In the genomic region with DNA sequence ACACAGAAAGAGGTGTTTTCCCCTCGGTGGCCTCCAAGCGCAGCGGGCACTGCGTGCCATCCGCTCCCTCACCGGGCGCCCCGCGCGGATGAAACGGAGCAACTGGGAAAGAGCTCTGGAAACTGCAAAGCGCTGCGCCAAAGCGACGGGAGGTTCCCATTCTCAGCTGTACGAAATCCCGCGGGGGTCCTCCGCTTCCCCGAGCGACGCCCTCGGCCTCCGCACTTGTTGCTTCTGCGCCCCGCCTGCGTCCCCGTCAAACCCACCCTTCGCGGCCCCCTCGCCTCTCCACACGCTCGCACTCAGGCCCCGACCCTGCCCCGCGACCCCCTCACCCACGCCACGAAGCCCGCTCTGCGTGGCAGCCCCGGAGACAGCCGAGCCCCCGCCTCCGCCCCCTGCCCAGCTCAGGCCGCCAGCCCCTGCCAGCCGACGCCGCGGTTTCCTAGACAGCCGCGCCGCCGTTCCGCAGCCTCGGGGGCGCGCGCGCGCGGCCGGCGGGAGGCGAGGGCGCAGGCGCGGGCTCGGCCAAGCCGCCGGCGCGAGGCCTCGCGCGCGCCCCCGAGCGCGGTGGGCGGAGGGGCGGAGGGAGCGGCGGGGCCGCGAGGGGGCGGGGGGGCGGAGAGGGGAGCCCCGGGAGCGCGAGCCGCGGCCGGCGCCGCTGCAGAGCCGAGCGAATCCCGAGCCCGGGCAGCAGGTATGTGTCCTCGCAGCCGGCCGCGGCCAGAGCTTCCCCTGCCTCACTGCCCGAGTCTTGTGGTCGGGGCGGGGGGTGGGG, we compare ENCODE assay signal across 8 cellular contexts. TPM values are rescaled to one million over a fixed set of nuclear protein-coding genes. Genes with fewer than 3 reads are reported as not detected.
DNase-seq lines count a peak whose midpoint lies in the region; ATAC-seq and TF ChIP-seq lines count a peak whose summit lies in the region.

A gene with protein sequence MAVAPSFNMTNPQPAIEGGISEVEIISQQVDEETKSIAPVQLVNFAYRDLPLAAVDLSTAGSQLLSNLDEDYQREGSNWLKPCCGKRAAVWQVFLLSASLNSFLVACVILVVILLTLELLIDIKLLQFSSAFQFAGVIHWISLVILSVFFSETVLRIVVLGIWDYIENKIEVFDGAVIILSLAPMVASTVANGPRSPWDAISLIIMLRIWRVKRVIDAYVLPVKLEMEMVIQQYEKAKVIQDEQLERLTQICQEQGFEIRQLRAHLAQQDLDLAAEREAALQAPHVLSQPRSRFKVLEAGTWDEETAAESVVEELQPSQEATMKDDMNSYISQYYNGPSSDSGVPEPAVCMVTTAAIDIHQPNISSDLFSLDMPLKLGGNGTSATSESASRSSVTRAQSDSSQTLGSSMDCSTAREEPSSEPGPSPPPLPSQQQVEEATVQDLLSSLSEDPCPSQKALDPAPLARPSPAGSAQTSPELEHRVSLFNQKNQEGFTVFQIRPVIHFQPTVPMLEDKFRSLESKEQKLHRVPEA (plus strand): TSS at position 666 of the 778 bp plus-strand sequence. CDS start 74,279 bp downstream, outside the sequence.

- H3K27me3 ChIP-seq in liver (ENCODE audit: control insufficient read depth in 4 of 4, insufficient read depth in 4 of 4, low read length in 3 of 4): peaks cover 0 to 12% (median 0%) of the 10 kb centered on the region in 4 donors

- H3K4me1 Mint-ChIP-seq in dendritic cell treated with granulocyte-macrophage colony-stimulating factor and Interleukin-4, amounts not matched to agents 40 ng/mL and 50 ng/mL, for 4 days (ENCODE audit: low read depth): peaks cover 24% of the 10 kb centered on the region
- H3K4me1 Mint-ChIP-seq in stimulated activated memory B cell treated with anti-CD40 and anti-IgM and Interleukin-4, amounts not matched to agents 10 μg/mL and 1 μg/mL and 100 μg/mL, for 72 hours: peaks cover 49% of the 10 kb centered on the region

- no peaks in the 10 kb centered on the region for H3K36me3 ChIP-seq in liver (ENCODE audit: control insufficient read depth in 4 of 4, insufficient read depth in 3 of 4, low read depth in 1 of 4, low read length in 3 of 4)

- DNase-seq in Daoy (ENCODE audit: low read depth): peak; percentile 69
- DNase-seq in HT-29 (ENCODE audit: low spot score): peak; percentile 7
- peak; percentile 58 for DNase-seq in SW480 (ENCODE audit: low spot score)

- H3K27me3 Mint-ChIP-seq in dendritic cell treated with granulocyte-macrophage colony-stimulating factor and Interleukin-4, amounts not matched to agents 40 ng/mL and 50 ng/mL, for 4 days: peaks cover 39% of the 10 kb centered on the region
- peaks cover 6% of the 10 kb centered on the region for H3K27me3 Mint-ChIP-seq in stimulated activated memory B cell treated with anti-CD40 and anti-IgM and Interleukin-4, amounts not matched to agents 10 μg/mL and 1 μg/mL and 100 μg/mL, for 72 hours

- intact Hi-C loops in dendritic cell treated with granulocyte-macrophage colony-stimulating factor and Interleukin-4, amounts not matched to agents 40 ng/mL and 50 ng/mL, for 4 days (cut with micrococcal nuclease): no loop called here

- TF ChIP-seq CTCF in liver (IDR thresholded peaks at IDR 0.05; ENCODE audit: low read depth, low read length, missing input control): no peak

- no peak within 1 kb of the TSS for H3K27ac ChIP-seq in liver (ENCODE audit: low read depth in 1 of 2, low read length in 2 of 2)

- H3K4me3 Mint-ChIP-seq in dendritic cell treated with granulocyte-macrophage colony-stimulating factor and Interleukin-4, amounts not matched to agents 40 ng/mL and 50 ng/mL, for 4 days: peak within 1 kb of the TSS; percentile 71
- peak within 1 kb of the TSS; percentile 78 for H3K4me3 Mint-ChIP-seq in stimulated activated memory B cell treated with anti-CD40 and anti-IgM and Interleukin-4, amounts not matched to agents 10 μg/mL and 1 μg/mL and 100 μg/mL, for 72 hours

- H3K9me3 ChIP-seq in liver (ENCODE audit: control insufficient read depth in 4 of 4, low read length in 3 of 4): no peaks in the 10 kb centered on the region

- no peak for TF ChIP-seq RAD21 in liver (IDR thresholded peaks at IDR 0.05)

- no peak within 1 kb of the TSS for H3K9ac ChIP-seq in liver (ENCODE audit: low read depth in 1 of 2, low read length in 2 of 2)

- H3K4me3 ChIP-seq in liver (ENCODE audit: low read depth in 1 of 3, low read length in 3 of 3): peak within 1 kb of the TSS in 2 of 3 donors; percentile 66 to 79

- no peaks in the 10 kb centered on the region for H3K36me3 Mint-ChIP-seq in dendritic cell treated with granulocyte-macrophage colony-stimulating factor and Interleukin-4, amounts not matched to agents 40 ng/mL and 50 ng/mL, for 4 days (ENCODE audit: low read depth)
- no peaks in the 10 kb centered on the region for H3K36me3 Mint-ChIP-seq in stimulated activated memory B cell treated with anti-CD40 and anti-IgM and Interleukin-4, amounts not matched to agents 10 μg/mL and 1 μg/mL and 100 μg/mL, for 72 hours

- peak; percentile 6 for ATAC-seq in stimulated activated memory B cell treated with anti-CD40 and anti-IgM and Interleukin-4, amounts not matched to agents 10 μg/mL and 1 μg/mL and 100 μg/mL, for 72 hours
- no peak for ATAC-seq in GM21390 (IDR thresholded peaks at IDR 0.05; ENCODE audit: unreplicated experiment)
- ATAC-seq in GM19023 (IDR thresholded peaks at IDR 0.05; ENCODE audit: unreplicated experiment): no peak

- H3K9me3 Mint-ChIP-seq in dendritic cell treated with granulocyte-macrophage colony-stimulating factor and Interleukin-4, amounts not matched to agents 40 ng/mL and 50 ng/mL, for 4 days: no peaks in the 10 kb centered on the region
- no peaks in the 10 kb centered on the region for H3K9me3 Mint-ChIP-seq in stimulated activated memory B cell treated with anti-CD40 and anti-IgM and Interleukin-4, amounts not matched to agents 10 μg/mL and 1 μg/mL and 100 μg/mL, for 72 hours

- under 1% methylated on average over 105 of the region's 106 CpGs for WGBS in liver

- H3K27ac Mint-ChIP-seq in dendritic cell treated with granulocyte-macrophage colony-stimulating factor and Interleukin-4, amounts not matched to agents 40 ng/mL and 50 ng/mL, for 4 days: no peak within 1 kb of the TSS
- peak within 1 kb of the TSS; percentile 22 for H3K27ac Mint-ChIP-seq in stimulated activated memory B cell treated with anti-CD40 and anti-IgM and Interleukin-4, amounts not matched to agents 10 μg/mL and 1 μg/mL and 100 μg/mL, for 72 hours

- H3K4me1 ChIP-seq in liver (ENCODE audit: control insufficient read depth in 4 of 4, insufficient read depth in 4 of 4, low read length in 3 of 4): peaks cover 0 to 20% (median 12%) of the 10 kb centered on the region in 4 donors

TF ChIP-seq in liver, 16 proteins besides CTCF, POLR2A, EP300 and RAD21 (continues in another document):
- TF ChIP-seq SP1 (IDR thresholded peaks at IDR 0.05) (no peak), NR2F2 (IDR thresholded peaks at IDR 0.05) (no peak), ATF3 (IDR thresholded peaks at IDR 0.05) (no peak), GABPA (IDR thresholded peaks at IDR 0.05 in 1 of 2, conservative IDR thresholded peaks at IDR 0.05 in 1 of 2) (no peak), YY1 (IDR thresholded peaks at IDR 0.05) (no peak)
- TF ChIP-seq, protein P1, sequence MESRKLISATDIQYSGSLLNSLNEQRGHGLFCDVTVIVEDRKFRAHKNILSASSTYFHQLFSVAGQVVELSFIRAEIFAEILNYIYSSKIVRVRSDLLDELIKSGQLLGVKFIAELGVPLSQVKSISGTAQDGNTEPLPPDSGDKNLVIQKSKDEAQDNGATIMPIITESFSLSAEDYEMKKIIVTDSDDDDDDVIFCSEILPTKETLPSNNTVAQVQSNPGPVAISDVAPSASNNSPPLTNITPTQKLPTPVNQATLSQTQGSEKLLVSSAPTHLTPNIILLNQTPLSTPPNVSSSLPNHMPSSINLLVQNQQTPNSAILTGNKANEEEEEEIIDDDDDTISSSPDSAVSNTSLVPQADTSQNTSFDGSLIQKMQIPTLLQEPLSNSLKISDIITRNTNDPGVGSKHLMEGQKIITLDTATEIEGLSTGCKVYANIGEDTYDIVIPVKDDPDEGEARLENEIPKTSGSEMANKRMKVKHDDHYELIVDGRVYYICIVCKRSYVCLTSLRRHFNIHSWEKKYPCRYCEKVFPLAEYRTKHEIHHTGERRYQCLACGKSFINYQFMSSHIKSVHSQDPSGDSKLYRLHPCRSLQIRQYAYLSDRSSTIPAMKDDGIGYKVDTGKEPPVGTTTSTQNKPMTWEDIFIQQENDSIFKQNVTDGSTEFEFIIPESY (IDR thresholded peaks at IDR 0.05): no peak
- TF ChIP-seq, protein P2, sequence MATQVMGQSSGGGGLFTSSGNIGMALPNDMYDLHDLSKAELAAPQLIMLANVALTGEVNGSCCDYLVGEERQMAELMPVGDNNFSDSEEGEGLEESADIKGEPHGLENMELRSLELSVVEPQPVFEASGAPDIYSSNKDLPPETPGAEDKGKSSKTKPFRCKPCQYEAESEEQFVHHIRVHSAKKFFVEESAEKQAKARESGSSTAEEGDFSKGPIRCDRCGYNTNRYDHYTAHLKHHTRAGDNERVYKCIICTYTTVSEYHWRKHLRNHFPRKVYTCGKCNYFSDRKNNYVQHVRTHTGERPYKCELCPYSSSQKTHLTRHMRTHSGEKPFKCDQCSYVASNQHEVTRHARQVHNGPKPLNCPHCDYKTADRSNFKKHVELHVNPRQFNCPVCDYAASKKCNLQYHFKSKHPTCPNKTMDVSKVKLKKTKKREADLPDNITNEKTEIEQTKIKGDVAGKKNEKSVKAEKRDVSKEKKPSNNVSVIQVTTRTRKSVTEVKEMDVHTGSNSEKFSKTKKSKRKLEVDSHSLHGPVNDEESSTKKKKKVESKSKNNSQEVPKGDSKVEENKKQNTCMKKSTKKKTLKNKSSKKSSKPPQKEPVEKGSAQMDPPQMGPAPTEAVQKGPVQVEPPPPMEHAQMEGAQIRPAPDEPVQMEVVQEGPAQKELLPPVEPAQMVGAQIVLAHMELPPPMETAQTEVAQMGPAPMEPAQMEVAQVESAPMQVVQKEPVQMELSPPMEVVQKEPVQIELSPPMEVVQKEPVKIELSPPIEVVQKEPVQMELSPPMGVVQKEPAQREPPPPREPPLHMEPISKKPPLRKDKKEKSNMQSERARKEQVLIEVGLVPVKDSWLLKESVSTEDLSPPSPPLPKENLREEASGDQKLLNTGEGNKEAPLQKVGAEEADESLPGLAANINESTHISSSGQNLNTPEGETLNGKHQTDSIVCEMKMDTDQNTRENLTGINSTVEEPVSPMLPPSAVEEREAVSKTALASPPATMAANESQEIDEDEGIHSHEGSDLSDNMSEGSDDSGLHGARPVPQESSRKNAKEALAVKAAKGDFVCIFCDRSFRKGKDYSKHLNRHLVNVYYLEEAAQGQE (IDR thresholded peaks at IDR 0.05): no peak

RNA-seq across cellular contexts. Expression of the gene that starts here (rescaled TPM):
- not detected in 2 replicates for total RNA-seq in Daoy (2014; rRNA removed; shearing (Covaris generic))
- total RNA-seq in HT-29 (2014; rRNA removed; shearing (Covaris generic)): not detected in 2 replicates
- total RNA-seq in liver: 1 to 10 TPM in 1 of 2 donors, not detected in 1; 1.3 TPM
- under 1 TPM in 1 of 2 donors, not detected in 1; 0.25 TPM for polyA plus RNA-seq in liver

Comparison
In these comparisons a context has a peak if more than half of its experiments do, and no peak if none do; other contexts are left out.
1. Peak in DNase-seq in Daoy; RNA of the gene not detected or under 1 TPM.
2. Peak in DNase-seq in HT-29; RNA of the gene not detected or under 1 TPM.
3. DNase-seq: peak in every context shown above with its lines; median percentile 69 in Daoy; 58 in SW480; 7 in HT-29.